In genomic region chr6:137423444-137424168, GRCh38 we compare ENCODE assay signal across 19 cellular contexts.
A peak's percentile ranks its signal among the peaks of the same experiment; 100 is the strongest.
DNase-seq lines count a peak whose midpoint lies in the region; ATAC-seq, FAIRE-seq and TF ChIP-seq lines count a peak whose summit lies in the region.
"Had no signal": no experiment of that assay in that cellular context is flagged by ENCODE, and none has a peak within 500 bp of the region (broad histone marks: within the 10 kb centered on the region; RNA-seq: fewer than 3 reads in every experiment).

No MANE protein-coding gene starts in this region.

- ATAC-seq in left cardiac atrium, result no peak

- DNase-seq in GM06990 (ENCODE audit: extremely low read depth, insufficient read length) (peak; percentile 36), HEK293T (ENCODE audit: extremely low spot score) (no peak), iPS-NIHi11 (ENCODE audit: low spot score) (peak; percentile 78), RCC 7860 (ENCODE audit: low spot score) (no peak), frontal cortex (ENCODE audit: low spot score in 2 of 2) (no peak), left cardiac atrium (no peak), esophagus squamous epithelium (lab: John Stamatoyannopoulos, UW) (no peak)
- DNase-seq: activated CD8-positive, alpha-beta memory T cell treated with anti-CD3 and anti-CD28 coated beads, Interleukin-2, amount 50 U/mL, for 4 hours; activated gamma-delta T cell; EL; NCI-H2029 treated with DMSO at 0.1 percent for 48 hours; NCI-H526 treated with DMSO at 0.1 percent for 48 hours; nephron progenitor cell; stimulated activated CD4-positive, alpha-beta T cell treated with anti-CD3 and anti-CD28 coated beads, Interleukin-2, amount 100 ng/mL, for 24 hours; T1000 had no signal

- CTCF ChIA-PET in HEK293T (lab: Yijun Ruan, JAX), result no interaction called here

- H3K4me1 ChIP-seq in OCI-LY3 (ENCODE audit: low read length), result peaks cover 44% of the 10 kb centered on the region
- no peaks in the 10 kb centered on the region for H3K4me1 ChIP-seq in esophagus squamous epithelium
- H3K4me1 ChIP-seq: esophagus muscularis mucosa had no signal

- H3K4me2 ChIP-seq in OCI-LY3 (ENCODE audit: low read length), result peak overlapping the region; percentile 54

- peak overlapping the region; percentile 39; the same call in 1 of the 2 replicates for H2AFZ ChIP-seq in OCI-LY3 (ENCODE audit: low read depth, low read length)

- H3K4me3 ChIP-seq in GM06990 (replicated peaks; ENCODE audit: low read depth, low read length) (no peak overlapping the region), OCI-LY3 (ENCODE audit: low read length) (peak overlapping the region; percentile 31; the same call in 1 of the 2 replicates), esophagus squamous epithelium (no peak overlapping the region)
- H3K4me3 ChIP-seq: esophagus muscularis mucosa had no signal

- no peaks in the 10 kb centered on the region for H4K20me1 ChIP-seq in OCI-LY3 (ENCODE audit: insufficient read depth, low read length)

- TF ChIP-seq CTCF in GM06990 (IDR thresholded peaks at IDR 0.05; ENCODE audit: insufficient read depth, low read length, poor library complexity, severe bottlenecking), result no peak
- no peak for TF ChIP-seq CTCF in OCI-LY3 (IDR thresholded peaks at IDR 0.05; ENCODE audit: low read depth, low read length)
- TF ChIP-seq CTCF in esophagus squamous epithelium (IDR thresholded peaks at IDR 0.05), result no peak

- H3K27me3 ChIP-seq in GM06990 (replicated peaks; ENCODE audit: control insufficient read depth, insufficient read depth, low read length) (no peaks in the 10 kb centered on the region), OCI-LY3 (ENCODE audit: low read depth, low read length) (no peaks in the 10 kb centered on the region), esophagus squamous epithelium (no peaks in the 10 kb centered on the region)
- H3K27me3 ChIP-seq: esophagus muscularis mucosa had no signal

- intact Hi-C loops in left cardiac atrium (cut with DNase I) (no loop called here), esophagus squamous epithelium (cut with DNase I) (no loop called here)

- WGBS in esophagus squamous epithelium, 2 donors, result 60 to 75% methylated on average over 3 of the region's 3 CpGs

- H3K27ac ChIP-seq in OCI-LY3 (ENCODE audit: low read length) (no peak overlapping the region), esophagus squamous epithelium (no peak overlapping the region)
- H3K27ac ChIP-seq: esophagus muscularis mucosa had no signal

- no peaks in the 10 kb centered on the region for H3K36me3 ChIP-seq in GM06990 (ENCODE audit: control insufficient read depth, insufficient read depth, low read length)
- H3K36me3 ChIP-seq in OCI-LY3 (replicated peaks; ENCODE audit: low read depth, low read length), result no peaks in the 10 kb centered on the region
- H3K36me3 ChIP-seq in esophagus squamous epithelium, result no peaks in the 10 kb centered on the region
- H3K36me3 ChIP-seq: esophagus muscularis mucosa had no signal

- no peak overlapping the region for H3K9ac ChIP-seq in OCI-LY3 (ENCODE audit: low read length)

- H3K9me3 ChIP-seq in OCI-LY3 (ENCODE audit: insufficient read depth, low read length), result no peaks in the 10 kb centered on the region
- no peaks in the 10 kb centered on the region for H3K9me3 ChIP-seq in esophagus squamous epithelium
- H3K9me3 ChIP-seq: esophagus muscularis mucosa had no signal

- TF ChIP-seq POLR2A in esophagus squamous epithelium (IDR thresholded peaks at IDR 0.05), result no peak

- FAIRE-seq in RCC 7860 (lab: Jason Lieb, UNC) (no peak), frontal cortex (lab: Jason Lieb, UNC) (no peak)
- FAIRE-seq: keratinocyte, urothelium cell line had no signal

- POLR2A ChIA-PET in HEK293T (lab: Yijun Ruan, JAX), result no interaction called here

- no peaks in the 10 kb centered on the region for H3K79me2 ChIP-seq in OCI-LY3 (ENCODE audit: low read length)

TF ChIP-seq in HEK293T, 16 proteins besides CTCF, POLR2A, EP300 and RAD21:
- TF ChIP-seq PKNOX1 (IDR thresholded peaks at IDR 0.05), result peak; percentile 51
- TF ChIP-seq ELF4 (IDR thresholded peaks at IDR 0.05), result no peak
- TF ChIP-seq TARDBP (IDR thresholded peaks at IDR 0.05), result no peak
- no peak for TF ChIP-seq FOXM1 (IDR thresholded peaks at IDR 0.05; ENCODE audit: borderline replicate concordance)

Comparison
In these comparisons a context has a peak if more than half of its experiments do, and no peak if none do; other contexts are left out.
1. DNase-seq: peak in GM06990 (single experiment) and iPS-NIHi11 (single experiment); none in HEK293T (single experiment), RCC 7860 (single experiment), frontal cortex (0 of 2), left cardiac atrium (single experiment) and esophagus squamous epithelium (single experiment).